8 cellular contexts compared by ENCODE assay signal in genomic region chr1:116373451-116374339, GRCh38. TPM values are rescaled to one million over a fixed set of nuclear protein-coding genes. Genes with fewer than 3 reads are reported as not detected.
A peak's percentile ranks its signal among the peaks of the same experiment; 100 is the strongest.
DNase-seq lines count a peak whose midpoint lies in the region; ATAC-seq, FAIRE-seq and TF ChIP-seq lines count a peak whose summit lies in the region.

No MANE protein-coding gene starts in this region.

- in situ Hi-C loops in HepG2 (cut with HindIII; ENCODE audit: extremely low pct_ligation_motif_present, low pct_unique_long_range_greater_than_20kb): no loop called here

- CTCF ChIA-PET in HepG2 (lab: Yijun Ruan, JAX; ENCODE audit: low intra/inter-chr PET ratio, low total read pairs): no interaction called here

- H3K4me1 ChIP-seq in colonic mucosa (peaks cover 13% of the 10 kb centered on the region), HepG2 (ENCODE audit: insufficient read depth, low read length) (peaks cover 54% of the 10 kb centered on the region)

- H3K27ac ChIP-seq in colonic mucosa: peak overlapping the region; percentile 90
- H3K27ac ChIP-seq in HepG2 (ENCODE audit: extremely low read length, insufficient read depth, low read length): peak overlapping the region; percentile 77

- H3K27me3 ChIP-seq in colonic mucosa: no peaks in the 10 kb centered on the region
- peaks cover 0 to 7% of the 10 kb centered on the region in 2 experiments; a peak in 1 of 5 replicates for H3K27me3 ChIP-seq in HepG2 (ENCODE audit: control insufficient read depth in 1 of 2, insufficient read depth in 2 of 2, low read length in 2 of 2)

- intact Hi-C loops in colonic mucosa (cut with DNase I) (no loop called here), HepG2 (cut with micrococcal nuclease; ENCODE audit: unreplicated experiment) (no loop called here)

- DNase-seq in CMK (ENCODE audit: low read depth) (peak; percentile 35), NCI-H1105 (lab: John Stamatoyannopoulos, UW) (peak; percentile 45), colonic mucosa (peak; percentile 79), HepG2 (ENCODE audit: low spot score) (no peak), cerebellar nuclear complex (lab: John Stamatoyannopoulos, UW) (no peak)
- peak; percentile 67 for DNase-seq in activated CD4-positive, CD25-positive, alpha-beta regulatory T cell treated with anti-CD3 and anti-CD28 coated beads, Interleukin-2, amount 50 U/mL, for 72 hours
- peak; percentile 59 for DNase-seq in stimulated activated CD4-positive, alpha-beta T cell treated with anti-CD3 and anti-CD28 coated beads, Interleukin-4, amount 100 ng/mL, for 1 hour

- ATAC-seq in GM21717 (IDR thresholded peaks at IDR 0.05; ENCODE audit: unreplicated experiment): peak; percentile 8
- ATAC-seq in HepG2: peak; percentile 8

- no peak for FAIRE-seq in HepG2 (lab: Jason Lieb, UNC)

- peaks cover 50% of the 10 kb centered on the region for H3K79me2 ChIP-seq in HepG2 (ENCODE audit: insufficient read depth, low read length)

- BruUV-seq in HepG2 (replicated peaks; lab: Mats Ljungman, UMichigan): no TSS peak

- H2AFZ ChIP-seq in HepG2 (ENCODE audit: low read length): no peak overlapping the region

- H3K4me2 ChIP-seq in HepG2 (ENCODE audit: low read depth, low read length): peak overlapping the region; percentile 94

- H4K20me1 ChIP-seq in HepG2 (ENCODE audit: insufficient read depth, low read length): peaks cover 41% of the 10 kb centered on the region

- 0% methylated on average over 16 of the region's 82 CpGs for WGBS in HepG2 (ENCODE audit: low lambda C conversion rate)

- TF ChIP-seq POLR2A in HepG2 (IDR thresholded peaks at IDR 0.05; ENCODE audit: insufficient read depth in 1 of 2, low read depth in 2 of 2, low read length in 2 of 2): no peak; a peak in 1 of 4 replicates

- H3K9me3 ChIP-seq in colonic mucosa (no peaks in the 10 kb centered on the region), HepG2 (ENCODE audit: low read length) (no peaks in the 10 kb centered on the region)

- H3K9ac ChIP-seq in colonic mucosa (ENCODE audit: low read depth in 2 of 2, low read length in 2 of 2) (peak overlapping the region; percentile 89 to 96), HepG2 (ENCODE audit: insufficient read depth, low read depth, low read length) (peak overlapping the region; percentile 85)

- POLR2A ChIA-PET in HepG2 (lab: Yijun Ruan, JAX): interaction anchor here (0.7 to 4.1 kb wide), 8 partner anchors 38 to 220 kb away, joined by 3 to 24 read pairs (median 5); no protein-coding TSS in a partner anchor

- TF ChIP-seq CTCF in colonic mucosa (IDR thresholded peaks at IDR 0.05) (no peak), HepG2 (CRISPR knock-in tag; IDR thresholded peaks at IDR 0.05) (no peak)

- no peak for TF ChIP-seq RAD21 in HepG2 (CRISPR knock-in tag; IDR thresholded peaks at IDR 0.05)

- peak overlapping the region; percentile 85 for H3K4me3 ChIP-seq in colonic mucosa
- peak overlapping the region; percentile 79 to 89 (median 84) for H3K4me3 ChIP-seq in HepG2 (replicated peaks in 1 of 3; ENCODE audit: insufficient read depth in 1 of 3, low read depth in 2 of 3, low read length in 3 of 3)

- TF ChIP-seq EP300 in HepG2 (IDR thresholded peaks at IDR 0.05; ENCODE audit: low read depth in 2 of 2, low read length in 2 of 2) (no peak), HepG2 (CRISPR knock-in tag; IDR thresholded peaks at IDR 0.05; ENCODE audit: borderline replicate concordance) (no peak)

- H3K36me3 ChIP-seq in colonic mucosa (no peaks in the 10 kb centered on the region), HepG2 (replicated peaks in 1 of 2; ENCODE audit: control insufficient read depth in 1 of 2, insufficient read depth in 2 of 2, low read length in 2 of 2) (no peaks in the 10 kb centered on the region; a peak in 1 of 5 replicates)

TF ChIP-seq in HepG2, 621 proteins besides CTCF, POLR2A, EP300 and RAD21 (continues in another document):
- no peak for TF ChIP-seq IRX3 (CRISPR knock-in tag; IDR thresholded peaks at IDR 0.05; ENCODE audit: borderline replicate concordance, low read depth)
- no peak for TF ChIP-seq RFXAP (CRISPR knock-in tag; IDR thresholded peaks at IDR 0.05; ENCODE audit: borderline replicate concordance)
- peak; percentile 94 for TF ChIP-seq AGO1 (IDR thresholded peaks at IDR 0.05; ENCODE audit: low read depth, low read length, poor library complexity, severe bottlenecking)
- no peak for TF ChIP-seq ARNTL (CRISPR knock-in tag; IDR thresholded peaks at IDR 0.05)
- TF ChIP-seq RBFOX2 (IDR thresholded peaks at IDR 0.05; ENCODE audit: low read depth, low read length): peak; percentile 83
- TF ChIP-seq ZSCAN25 (CRISPR knock-in tag; IDR thresholded peaks at IDR 0.05): no peak
- no peak for TF ChIP-seq ETV5 (CRISPR knock-in tag; IDR thresholded peaks at IDR 0.05; ENCODE audit: borderline replicate concordance)
- peak; percentile 55; the same call in 1 of the 2 replicates for TF ChIP-seq ZNF687 (CRISPR knock-in tag; IDR thresholded peaks at IDR 0.05)
- TF ChIP-seq LBX2 (CRISPR knock-in tag; IDR thresholded peaks at IDR 0.05; ENCODE audit: borderline replicate concordance): no peak
- TF ChIP-seq SSRP1 (CRISPR knock-in tag; IDR thresholded peaks at IDR 0.05): no peak
- TF ChIP-seq ZNF652 (CRISPR knock-in tag; IDR thresholded peaks at IDR 0.05; ENCODE audit: borderline replicate concordance, low read depth): no peak
- TF ChIP-seq MTF2 (CRISPR knock-in tag; IDR thresholded peaks at IDR 0.05; ENCODE audit: borderline replicate concordance): no peak
- TF ChIP-seq ZFAT (CRISPR knock-in tag; conservative IDR thresholded peaks at IDR 0.05): no peak
- TF ChIP-seq ZNF333 (CRISPR knock-in tag; IDR thresholded peaks at IDR 0.05; ENCODE audit: borderline replicate concordance): peak; percentile 41; the same call in 1 of the 2 replicates
- TF ChIP-seq ZNF30 (CRISPR knock-in tag; IDR thresholded peaks at IDR 0.05): no peak
- no peak for TF ChIP-seq SIN3B (IDR thresholded peaks at IDR 0.05; ENCODE audit: low read length)

RNA-seq across cellular contexts. Expression of gene ATP1A1, which starts 0.7 kb away (rescaled TPM):
- 100 to 1,000 TPM; 718 to 936 TPM for total RNA-seq in colonic mucosa
- total RNA-seq in HepG2 (2016; rRNA removed; fragmentation: Illumina TruSeq; extraction: Trizol): 210 and 280 TPM in 2 replicates
- total RNA-seq in HepG2 (2016; cell fraction: cytosol; rRNA removed; fragmentation: Illumina TruSeq; extraction: Trizol; ENCODE audit: low read depth): 60.3 and 83.4 TPM in 2 replicates
- total RNA-seq in HepG2 (2016; cell fraction: insoluble cytoplasmic fraction; rRNA removed; fragmentation: Illumina TruSeq; extraction: Trizol): 183 and 291 TPM in 2 replicates
- total RNA-seq in HepG2 (2016; cell fraction: membrane; rRNA removed; fragmentation: Illumina TruSeq; extraction: Trizol): 133 and 176 TPM in 2 replicates
- 383 and 432 TPM in 2 replicates for total RNA-seq in HepG2 (2016; cell fraction: nucleus; rRNA removed; fragmentation: Illumina TruSeq; extraction: Trizol)
- 627 and 705 TPM in 2 replicates for polyA plus RNA-seq in HepG2 (2011; rRNA removed)
- 735 and 774 TPM in 2 replicates for polyA plus RNA-seq in HepG2 (2011; cell fraction: cytosol; rRNA removed)
- polyA plus RNA-seq in HepG2 (2011; cell fraction: nucleus; rRNA removed): 313 and 327 TPM in 2 replicates
- 467 and 657 TPM in 2 replicates for polyA plus RNA-seq in HepG2 (2012)
- 69.6 and 84.9 TPM in 2 replicates for polyA plus RNA-seq in HepG2 (2016; cell fraction: cytosol; fragmentation: Illumina TruSeq; extraction: Trizol; ENCODE audit: low read depth)
- polyA plus RNA-seq in HepG2 (2016; cell fraction: insoluble cytoplasmic fraction; fragmentation: Illumina TruSeq; extraction: Trizol; ENCODE audit: low read depth): 219 and 228 TPM in 2 replicates
- 106 and 149 TPM in 2 replicates for polyA plus RNA-seq in HepG2 (2016; cell fraction: membrane; fragmentation: Illumina TruSeq; extraction: Trizol; ENCODE audit: low read depth)
- 515 and 526 TPM in 2 replicates for polyA plus RNA-seq in HepG2 (2016; cell fraction: nucleus; fragmentation: Illumina TruSeq; extraction: Trizol; ENCODE audit: insufficient read depth, low read depth)
- 367 and 928 TPM in 2 replicates for polyA minus RNA-seq in HepG2 (2011; rRNA and poly(A)+ RNA removed; ENCODE audit: low replicate concordance)
- 438 and 487 TPM in 2 replicates for polyA minus RNA-seq in HepG2 (2011; cell fraction: cytosol; rRNA and poly(A)+ RNA removed)
- polyA minus RNA-seq in HepG2 (2011; cell fraction: nucleus; rRNA and poly(A)+ RNA removed): 356 and 442 TPM in 2 replicates

Comparison
In these comparisons a context has a peak if more than half of its experiments do, and no peak if none do; other contexts are left out.
1. DNase-seq: peak in CMK (single experiment), NCI-H1105 (single experiment), activated CD4-positive, CD25-positive, alpha-beta regulatory T cell treated with anti-CD3 and anti-CD28 coated beads, Interleukin-2, amount 50 U/mL, for 72 hours (single experiment), colonic mucosa (single experiment) and stimulated activated CD4-positive, alpha-beta T cell treated with anti-CD3 and anti-CD28 coated beads, Interleukin-4, amount 100 ng/mL, for 1 hour (single experiment); none in HepG2 (single experiment) and cerebellar nuclear complex (0 of 2).